Comparison of ENCODE assay signal across 10 cellular contexts in the genomic region with DNA sequence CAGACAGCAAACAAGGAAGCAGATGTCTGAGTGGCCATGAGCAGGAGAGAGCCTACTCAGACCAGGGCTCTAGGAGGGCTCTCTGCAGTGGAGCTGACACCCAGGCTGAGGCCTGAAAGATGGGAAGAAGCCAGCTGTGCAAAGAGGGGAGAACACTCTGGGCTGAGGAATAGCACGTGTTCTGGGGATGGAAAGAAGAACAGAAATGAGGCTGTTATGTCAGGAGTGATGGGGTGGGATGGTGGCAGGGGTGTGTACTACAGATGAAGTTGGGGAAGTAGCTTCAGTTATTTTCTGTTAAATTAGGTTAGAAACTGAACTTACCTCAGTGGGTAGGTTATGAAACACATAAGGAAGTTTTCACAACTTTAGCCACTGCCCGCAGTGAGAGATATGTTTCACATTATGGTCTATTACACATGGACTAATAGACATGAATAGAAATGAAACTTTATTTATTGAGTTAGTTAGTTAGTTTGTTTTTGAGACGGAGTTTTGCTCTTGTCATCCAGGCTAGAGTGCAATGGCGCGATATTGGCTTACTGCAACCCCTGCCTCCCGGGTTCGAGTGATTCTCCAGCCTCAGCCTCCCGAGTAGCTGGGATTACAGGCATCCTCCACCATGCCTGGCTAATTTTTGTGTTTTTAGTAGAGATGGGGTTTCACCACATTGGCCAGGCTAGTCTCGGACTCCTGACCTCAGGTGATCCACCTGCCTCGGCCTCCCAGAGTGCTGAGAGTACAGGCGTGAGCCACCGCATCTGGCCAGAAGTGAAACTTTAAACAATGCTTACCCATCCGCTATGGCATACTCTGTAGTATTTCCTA. TPM values are rescaled to one million over a fixed set of nuclear protein-coding genes. Genes with fewer than 3 reads are reported as not detected.
A peak's percentile ranks its signal among the peaks of the same experiment; 100 is the strongest.
DNase-seq lines count a peak whose midpoint lies in the region; ATAC-seq and TF ChIP-seq lines count a peak whose summit lies in the region.
"Had no signal": no experiment of that assay in that cellular context is flagged by ENCODE, and none has a peak within 500 bp of the region (broad histone marks: within the 10 kb centered on the region; RNA-seq: fewer than 3 reads in every experiment).

No MANE protein-coding gene starts in this region.

- H3K27ac ChIP-seq in MM.1S (ENCODE audit: low read length) (peak overlapping the region; percentile 76), skin epidermis (peak overlapping the region in 16 of 21 experiments; percentile 1 to 72 (median 50)), hepatocyte (no peak overlapping the region)

- H3K4me1 ChIP-seq in MM.1S (ENCODE audit: low read length) = peaks cover 56% of the 10 kb centered on the region
- H3K4me1 ChIP-seq in hepatocyte (ENCODE audit: insufficient read depth) = peaks cover 13% of the 10 kb centered on the region

- TF ChIP-seq CTCF in MM.1S (IDR thresholded peaks at IDR 0.05; ENCODE audit: low read length) (peak; percentile 18; the same call in 1 of the 2 replicates), hepatocyte (IDR thresholded peaks at IDR 0.05; ENCODE audit: poor library complexity) (no peak)

- H3K79me2 ChIP-seq in MM.1S (ENCODE audit: low read length) (peaks cover 70% of the 10 kb centered on the region), hepatocyte (peaks cover 7% of the 10 kb centered on the region)

- H3F3A ChIP-seq in MM.1S (ENCODE audit: insufficient read depth, low read length) = peaks cover 55% of the 10 kb centered on the region

- H3K9ac ChIP-seq in MM.1S (ENCODE audit: low read length) = peak overlapping the region; percentile 25; the same call in 1 of the 2 replicates

- CTCF ChIA-PET in HEK293T (lab: Yijun Ruan, JAX) = interaction anchor here (1.4 to 2.4 kb wide), 3 partner anchors 7 to 169 kb away, joined by 3 to 17 read pairs (median 9); no protein-coding TSS in a partner anchor

- no peaks in the 10 kb centered on the region for H3K27me3 ChIP-seq in MM.1S (replicated peaks; ENCODE audit: insufficient read depth, low read length)
- H3K27me3 ChIP-seq in hepatocyte = no peaks in the 10 kb centered on the region
- H3K27me3 ChIP-seq: Peyer's patch had no signal

- POLR2A ChIA-PET in HEK293T (lab: Yijun Ruan, JAX) = no interaction called here

- H3K4me2 ChIP-seq in MM.1S (ENCODE audit: low read depth, low read length) (peak overlapping the region; percentile 43), hepatocyte (no peak overlapping the region)

- H3K9me2 ChIP-seq in MM.1S (replicated peaks; ENCODE audit: insufficient read depth, low read length) (no peaks in the 10 kb centered on the region), hepatocyte (replicated peaks; ENCODE audit: insufficient read depth) (no peaks in the 10 kb centered on the region)

- no peaks in the 10 kb centered on the region for H4K20me1 ChIP-seq in MM.1S (ENCODE audit: insufficient read depth, low read length)
- no peaks in the 10 kb centered on the region for H4K20me1 ChIP-seq in hepatocyte (ENCODE audit: insufficient read depth, poor library complexity, severe bottlenecking)

- WGBS in hepatocyte (ENCODE audit: low lambda C conversion rate, missing lambda C conversion rate) = 95% methylated on average over 13 of the region's 13 CpGs

- ATAC-seq in GM19025 (IDR thresholded peaks at IDR 0.05; ENCODE audit: low read depth, unreplicated experiment) = peak; percentile 72
- peak; percentile 66 for ATAC-seq in HG02840 (IDR thresholded peaks at IDR 0.05; ENCODE audit: low FRiP score, unreplicated experiment)

- DNase-seq in MM.1S (peak; percentile 84), NCI-H510A (lab: John Stamatoyannopoulos, UW) (no peak), HEK293T (ENCODE audit: extremely low spot score) (no peak), hepatocyte (ENCODE audit: low spot score) (no peak)
- no peak for DNase-seq in stimulated activated CD4-positive, alpha-beta T cell treated with anti-CD3 and anti-CD28 coated beads, Interleukin-12 subunit alpha, Interleukin-12 subunit beta, amount 100 ng/mL, for 4 hours
- DNase-seq: erythroblast had no signal

- H3K4me3 ChIP-seq in MM.1S (ENCODE audit: low read length) (no peak overlapping the region; the same call in 1 of the 2 replicates), skin epidermis (no peak overlapping the region), hepatocyte (no peak overlapping the region)
- H3K4me3 ChIP-seq: Peyer's patch had no signal

- 0 out of 2 replicates have a peak, but pooled peaks cover 6% of the 10 kb centered on the region for H3K36me3 ChIP-seq in MM.1S (replicated peaks; ENCODE audit: insufficient read depth, low read length)
- no peaks in the 10 kb centered on the region for H3K36me3 ChIP-seq in hepatocyte (replicated peaks; ENCODE audit: insufficient read depth, low read depth)
- H3K36me3 ChIP-seq: Peyer's patch had no signal

- H2AFZ ChIP-seq in MM.1S (ENCODE audit: low read length) (no peak overlapping the region), hepatocyte (no peak overlapping the region)

- H3K9me3 ChIP-seq in MM.1S (replicated peaks; ENCODE audit: insufficient read depth, low read length) = no peaks in the 10 kb centered on the region
- H3K9me3 ChIP-seq in hepatocyte (ENCODE audit: low read depth) = no peaks in the 10 kb centered on the region
- H3K9me3 ChIP-seq: Peyer's patch had no signal

TF ChIP-seq in HEK293T, 16 proteins besides CTCF, POLR2A, EP300 and RAD21:
- no peak for TF ChIP-seq CTBP1 (IDR thresholded peaks at IDR 0.05; ENCODE audit: borderline replicate concordance)
- TF ChIP-seq NFRKB (IDR thresholded peaks at IDR 0.05) = no peak
TF ChIP-seq in HEK293T: peak in this region for 0.

RNA-seq across cellular contexts. Expression of a gene that starts 7.8 kb away (rescaled TPM):
- 6.5 and 6.9 TPM in 2 replicates for total RNA-seq in hepatocyte
- polyA plus RNA-seq in hepatocyte = 16.8 and 25.6 TPM in 2 replicates

RNA-seq across cellular contexts. Expression of a gene that starts 28.8 kb away (rescaled TPM):
- 5.3 and 7.5 TPM in 2 replicates for total RNA-seq in hepatocyte
- 3.2 and 6.4 TPM in 2 replicates for polyA plus RNA-seq in hepatocyte

RNA-seq across cellular contexts. Expression of a gene that starts 42.7 kb away (rescaled TPM):
- 33.1 and 46.1 TPM in 2 replicates for total RNA-seq in hepatocyte
- polyA plus RNA-seq in hepatocyte = 28.8 and 37.4 TPM in 2 replicates

RNA-seq across cellular contexts. Expression of a gene that starts 43.0 kb away (rescaled TPM):
- 85.7 and 86.2 TPM in 2 replicates for total RNA-seq in hepatocyte
- 80.4 and 83.4 TPM in 2 replicates for polyA plus RNA-seq in hepatocyte

RNA-seq across cellular contexts. Expression of a gene that starts 43.8 kb away (rescaled TPM):
- total RNA-seq in hepatocyte = 25.2 and 31.5 TPM in 2 replicates
- polyA plus RNA-seq in hepatocyte = 31.0 and 33.5 TPM in 2 replicates
